In genomic region chr1:65109515-65109914, GRCh38 we compare ENCODE assay signal across 13 cellular contexts.
"Had no signal": no experiment of that assay in that cellular context is flagged by ENCODE, and none has a peak within 500 bp of the region (broad histone marks: within the 10 kb centered on the region; RNA-seq: fewer than 3 reads in every experiment).

No MANE protein-coding gene starts in this region.

- ATAC-seq: gastrocnemius medialis; heart left ventricle; natural killer cell treated with Interleukin-12 subunit alpha and Interleukin-12 subunit beta and Interleukin-15 and Interleukin-18, amount 100 ng/mL, for 72 hours; stimulated activated naive B cell treated with anti-CD40 and anti-IgM and Interleukin-4, amounts not matched to agents 10 μg/mL and 1 μg/mL and 100 μg/mL, for 72 hours; WTC11 had no signal

- DNase-seq: activated CD4-positive, alpha-beta memory T cell treated with anti-CD3 and anti-CD28 coated beads, Interleukin-2, amount 10 ng/mL, durations not matched to agents 7 days and 5 days; activated CD4-positive, alpha-beta T cell treated with anti-CD3 and anti-CD28 coated beads for 4 hours; activated naive CD4-positive, alpha-beta T cell treated with anti-CD3 and anti-CD28 coated beads, Interleukin-2, amount 10 ng/mL, durations not matched to agents 7 days and 5 days; activated T-cell treated with anti-CD3 and anti-CD28 coated beads, Interleukin-2, amount 50 U/mL, for 24 hours; gastrocnemius medialis; heart left ventricle; posterior cingulate gyrus; retina; stimulated activated CD4-positive, alpha-beta T cell treated with anti-CD3 and anti-CD28 coated beads, Interleukin-2, amount 100 ng/mL, for 48 hours; stimulated activated naive B cell treated with anti-CD40 and anti-IgM and Interleukin-4, amounts not matched to agents 10 μg/mL and 1 μg/mL and 100 μg/mL, for 72 hours; substantia nigra had no signal
